9 cellular contexts compared by ENCODE assay signal in the genomic region with DNA sequence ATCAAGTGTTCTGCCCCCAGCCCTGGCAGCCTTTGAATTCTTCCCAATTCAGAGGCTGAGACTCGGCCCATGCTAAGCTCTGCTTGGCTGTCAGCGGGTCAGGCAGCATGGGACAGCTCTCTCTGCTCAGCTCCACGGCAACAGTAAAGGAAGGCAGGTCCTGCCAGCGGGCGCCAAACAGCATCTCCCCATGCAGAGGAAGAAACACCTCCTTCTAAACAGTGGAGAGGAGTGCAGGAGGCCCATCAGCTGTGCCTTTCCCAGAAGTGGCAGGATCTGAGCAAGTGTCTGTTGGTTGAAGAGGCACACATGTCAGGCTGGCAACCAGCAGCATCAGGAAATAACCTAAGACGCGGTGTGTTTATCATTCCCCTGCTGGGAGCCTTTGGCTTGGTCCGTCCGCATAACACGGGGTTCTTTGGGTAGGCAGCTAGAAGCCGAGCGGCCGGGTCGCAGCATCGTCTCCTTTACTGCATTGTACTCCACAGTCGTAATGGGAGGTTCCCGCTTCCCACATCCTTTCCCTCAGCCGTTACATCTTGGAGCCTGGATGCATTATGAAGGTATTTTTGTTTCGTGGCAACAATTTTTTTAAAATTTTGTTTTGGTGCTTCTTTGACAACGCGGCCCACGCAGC. TPM values are rescaled to one million over a fixed set of nuclear protein-coding genes. Genes with fewer than 3 reads are reported as not detected.
DNase-seq lines count a peak whose midpoint lies in the region; ATAC-seq and TF ChIP-seq lines count a peak whose summit lies in the region.
"Had no signal": no experiment of that assay in that cellular context is flagged by ENCODE, and none has a peak within 500 bp of the region (broad histone marks: within the 10 kb centered on the region; RNA-seq: fewer than 3 reads in every experiment).

No MANE protein-coding gene starts in this region.

- ATAC-seq in GM19395 (IDR thresholded peaks at IDR 0.05; ENCODE audit: unreplicated experiment) (no peak), GM18505 (IDR thresholded peaks at IDR 0.05; ENCODE audit: unreplicated experiment) (no peak)
- ATAC-seq: HCT116 had no signal

- no peak for TF ChIP-seq EP300 in tibial nerve (IDR thresholded peaks at IDR 0.05)

- H3K27ac ChIP-seq in mesodermal cell (ENCODE audit: low read depth, low read length, severe bottlenecking) (peak overlapping the region; percentile 87), tibial nerve (peak overlapping the region; percentile 44 to 84 (median 71))

- H3K36me3 ChIP-seq in mesodermal cell (ENCODE audit: control insufficient read depth, insufficient read depth, low read length) (peaks cover 62% of the 10 kb centered on the region), tibial nerve (peaks cover 0 to 70% (median 3%) of the 10 kb centered on the region in 3 donors)

- H3K4me1 ChIP-seq in mesodermal cell (ENCODE audit: control insufficient read depth, insufficient read depth, low read length, poor library complexity, severe bottlenecking) (peaks cover 22% of the 10 kb centered on the region), tibial nerve (peaks cover 0 to 21% (median 19%) of the 10 kb centered on the region in 4 donors)

- H3K27me3 Mint-ChIP-seq in activated naive CD4-positive, alpha-beta T cell treated with anti-CD3 and anti-CD28 coated beads, Interleukin-2, amount 10 ng/mL, durations not matched to agents 7 days and 5 days = no peaks in the 10 kb centered on the region

- H3K27me3 ChIP-seq in tibial nerve = no peaks in the 10 kb centered on the region

- no peaks in the 10 kb centered on the region for H3K9me3 Mint-ChIP-seq in activated naive CD4-positive, alpha-beta T cell treated with anti-CD3 and anti-CD28 coated beads, Interleukin-2, amount 10 ng/mL, durations not matched to agents 7 days and 5 days

- no peak for TF ChIP-seq CTCF in tibial nerve (IDR thresholded peaks at IDR 0.05)

- H3K9me3 ChIP-seq in mesodermal cell (ENCODE audit: control insufficient read depth, low read length) (no peaks in the 10 kb centered on the region), tibial nerve (no peaks in the 10 kb centered on the region)

- peaks cover 58% of the 10 kb centered on the region for H3K4me1 Mint-ChIP-seq in activated naive CD4-positive, alpha-beta T cell treated with anti-CD3 and anti-CD28 coated beads, Interleukin-2, amount 10 ng/mL, durations not matched to agents 7 days and 5 days

- peak; percentile 42 for DNase-seq in activated naive CD4-positive, alpha-beta T cell treated with Interleukin-2 at 50 U/mL for 16 hours
- no peak for DNase-seq in activated naive CD4-positive, alpha-beta T cell treated with anti-CD3 and anti-CD28 coated beads, Interleukin-2, amount 50 U/mL, for 16 hours
- DNase-seq in activated naive CD4-positive, alpha-beta T cell treated with anti-CD3 and anti-CD28 coated beads, Interleukin-2, amount 10 ng/mL, durations not matched to agents 7 days and 5 days = no peak
- DNase-seq in tibial nerve (ENCODE audit: low spot score in 2 of 2) (no peak), GOT3 (lab: John Stamatoyannopoulos, UW) (no peak)

- TF ChIP-seq POLR2A in tibial nerve (IDR thresholded peaks at IDR 0.05) (no peak), GM18505 (IDR thresholded peaks at IDR 0.05; ENCODE audit: borderline replicate concordance, extremely low read depth, insufficient read depth, insufficient read length) (no peak)

- H3K27ac Mint-ChIP-seq in activated naive CD4-positive, alpha-beta T cell treated with anti-CD3 and anti-CD28 coated beads, Interleukin-2, amount 10 ng/mL, durations not matched to agents 7 days and 5 days = peak overlapping the region; percentile 97

- peaks cover 46% of the 10 kb centered on the region for H3K36me3 Mint-ChIP-seq in activated naive CD4-positive, alpha-beta T cell treated with anti-CD3 and anti-CD28 coated beads, Interleukin-2, amount 10 ng/mL, durations not matched to agents 7 days and 5 days

- no peak overlapping the region for H3K4me3 ChIP-seq in mesodermal cell (ENCODE audit: extremely low read depth, insufficient read depth, low read length, poor library complexity, severe bottlenecking)
- no peak overlapping the region for H3K4me3 ChIP-seq in tibial nerve

- WGBS in mesodermal cell (ENCODE audit: insufficient coverage in 2 of 2), 2 experiments = 90 to 93% methylated on average over 11 to 15 of the region's 22 CpGs
- WGBS in tibial nerve, 2 donors = 77 to 83% methylated on average over 22 of the region's 22 CpGs

- CTCF ChIA-PET in activated naive CD4-positive, alpha-beta T cell treated with anti-CD3 and anti-CD28 coated beads, Interleukin-2, amount 10 ng/mL, durations not matched to agents 7 days and 5 days (lab: Charles Lee) = interaction anchor here (2.8 to 4.8 kb wide), 2 partner anchors 18 to 22 kb away, joined by 11 to 21 read pairs; no protein-coding TSS in a partner anchor

- peak overlapping the region; percentile 62 for H3K4me3 Mint-ChIP-seq in activated naive CD4-positive, alpha-beta T cell treated with anti-CD3 and anti-CD28 coated beads, Interleukin-2, amount 10 ng/mL, durations not matched to agents 7 days and 5 days

RNA-seq across cellular contexts. Expression of gene NCS1, which starts 42.7 kb away (rescaled TPM):
- 36.6 TPM for polyA plus RNA-seq in mesodermal cell (2013, experiment 1 of 2)
- 33.8 TPM for polyA plus RNA-seq in mesodermal cell (2013, experiment 2 of 2)
- total RNA-seq in tibial nerve = 10 to 100 TPM in 2 of 4 donors, 1 to 10 TPM in 2; 5.7 to 10.7 (median 9.7) TPM
